Comparison of ENCODE assay signal across 32 cellular contexts in the genomic region with DNA sequence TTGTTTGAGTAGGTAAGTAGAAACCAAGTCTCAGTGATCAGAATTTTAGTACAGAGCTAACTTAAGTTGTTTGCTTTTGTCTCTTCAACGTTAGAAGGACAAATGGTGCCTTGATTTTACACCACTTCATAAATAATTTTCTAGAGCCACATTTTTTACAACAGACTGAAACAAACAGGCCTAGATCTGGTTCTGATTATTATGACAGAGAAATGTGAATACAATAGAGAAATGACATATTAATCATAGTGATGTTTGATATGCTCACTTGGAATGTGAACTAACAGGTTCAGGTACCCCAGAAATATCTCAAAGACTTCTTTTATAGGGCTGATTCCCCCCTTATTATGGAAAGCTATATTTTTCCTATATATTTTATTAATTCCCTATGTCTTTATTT.
"Had no signal": no experiment of that assay in that cellular context is flagged by ENCODE, and none has a peak within 500 bp of the region (broad histone marks: within the 10 kb centered on the region; RNA-seq: fewer than 3 reads in every experiment).

No MANE protein-coding gene starts in this region.

- H3K27ac ChIP-seq: ascending aorta, breast epithelium, coronary artery, dorsolateral prefrontal cortex, esophagus squamous epithelium had no signal

- DNase-seq: activated CD4-positive, alpha-beta memory T cell treated with anti-CD3 and anti-CD28 coated beads, Interleukin-2, amount 10 ng/mL, durations not matched to agents 7 days and 5 days; activated CD4-positive, alpha-beta T cell treated with anti-CD3 and anti-CD28 coated beads for 1 hour; activated CD4-positive, alpha-beta T cell treated with anti-CD3 and anti-CD28 coated beads for 4 hours; activated CD4-positive, alpha-beta T cell treated with anti-CD3 and anti-CD28 coated beads, Interleukin-2, amount 10 ng/mL, durations not matched to agents 7 days and 5 days; activated CD4-positive, alpha-beta T cell treated with anti-CD3 and anti-CD28 coated beads, Interleukin-2, amount 50 U/mL, for 4 hours; activated CD8-positive, alpha-beta memory T cell treated with anti-CD3 and anti-CD28 coated beads, Interleukin-2, amount 50 U/mL, for 48 hours; activated gamma-delta T cell; activated naive CD4-positive, alpha-beta T cell; activated naive CD4-positive, alpha-beta T cell treated with anti-CD3 and anti-CD28 coated beads, Interleukin-2, amount 10 ng/mL, durations not matched to agents 7 days and 5 days; activated naive CD8-positive, alpha-beta T cell treated with anti-CD3 and anti-CD28 coated beads, Interleukin-2, amount 10 ng/mL, durations not matched to agents 7 days and 5 days; activated T-cell treated with anti-CD3 and anti-CD28 coated beads for 4 hours; activated T-cell treated with anti-CD3 and anti-CD28 coated beads, Interleukin-2, amount 50 U/mL, for 24 hours; activated T-cell treated with anti-CD3 and anti-CD28 coated beads, Interleukin-2, amount 50 U/mL, for 72 hours; dorsolateral prefrontal cortex; effector memory CD4-positive, alpha-beta T cell; endodermal cell; esophagus squamous epithelium; head of caudate nucleus; SW 1271; T-helper 1 cell; T-helper 17 cell; T1000 had no signal

- H3K27me3 Mint-ChIP-seq: activated CD4-positive, alpha-beta memory T cell treated with anti-CD3 and anti-CD28 coated beads, Interleukin-2, amount 10 ng/mL, durations not matched to agents 7 days and 5 days; activated CD4-positive, alpha-beta T cell treated with anti-CD3 and anti-CD28 coated beads, Interleukin-2, amount 10 ng/mL, durations not matched to agents 7 days and 5 days; activated naive CD4-positive, alpha-beta T cell treated with anti-CD3 and anti-CD28 coated beads, Interleukin-2, amount 10 ng/mL, durations not matched to agents 7 days and 5 days; activated naive CD8-positive, alpha-beta T cell treated with anti-CD3 and anti-CD28 coated beads, Interleukin-2, amount 10 ng/mL, durations not matched to agents 7 days and 5 days; activated T-cell treated with anti-CD3 and anti-CD28 coated beads, Interleukin-2, amount 50 U/mL, for 24 hours; brain; central memory CD8-positive, alpha-beta T cell; T-helper 17 cell had no signal

- H3K36me3 Mint-ChIP-seq: activated naive CD4-positive, alpha-beta T cell treated with anti-CD3 and anti-CD28 coated beads, Interleukin-2, amount 10 ng/mL, durations not matched to agents 7 days and 5 days; activated naive CD4-positive, alpha-beta T cell treated with anti-CD3 and anti-CD28 coated beads, Interleukin-2, amount 50 U/mL, for 72 hours; activated naive CD8-positive, alpha-beta T cell treated with anti-CD3 and anti-CD28 coated beads, Interleukin-2, amount 10 ng/mL, durations not matched to agents 7 days and 5 days; brain had no signal

- FAIRE-seq: frontal cortex had no signal

- H3K27me3 ChIP-seq: ascending aorta, breast epithelium, dorsolateral prefrontal cortex, esophagus squamous epithelium had no signal

- H3K4me1 Mint-ChIP-seq: activated CD4-positive, alpha-beta memory T cell treated with anti-CD3 and anti-CD28 coated beads, Interleukin-2, amount 10 ng/mL, durations not matched to agents 7 days and 5 days; activated CD4-positive, alpha-beta T cell treated with anti-CD3 and anti-CD28 coated beads, Interleukin-2, amount 10 ng/mL, durations not matched to agents 7 days and 5 days; activated naive CD4-positive, alpha-beta T cell treated with anti-CD3 and anti-CD28 coated beads, Interleukin-2, amount 10 ng/mL, durations not matched to agents 7 days and 5 days; activated naive CD8-positive, alpha-beta T cell treated with anti-CD3 and anti-CD28 coated beads, Interleukin-2, amount 10 ng/mL, durations not matched to agents 7 days and 5 days; brain; central memory CD8-positive, alpha-beta T cell; T-helper 17 cell had no signal

- H3K36me3 ChIP-seq: ascending aorta, breast epithelium, esophagus squamous epithelium had no signal

- H3K27ac Mint-ChIP-seq: activated CD4-positive, alpha-beta memory T cell treated with anti-CD3 and anti-CD28 coated beads, Interleukin-2, amount 10 ng/mL, durations not matched to agents 7 days and 5 days; activated CD4-positive, alpha-beta T cell treated with anti-CD3 and anti-CD28 coated beads, Interleukin-2, amount 10 ng/mL, durations not matched to agents 7 days and 5 days; activated naive CD4-positive, alpha-beta T cell treated with anti-CD3 and anti-CD28 coated beads, Interleukin-2, amount 10 ng/mL, durations not matched to agents 7 days and 5 days; activated naive CD4-positive, alpha-beta T cell treated with anti-CD3 and anti-CD28 coated beads, Interleukin-2, amount 50 U/mL, for 72 hours; activated naive CD8-positive, alpha-beta T cell treated with anti-CD3 and anti-CD28 coated beads, Interleukin-2, amount 10 ng/mL, durations not matched to agents 7 days and 5 days; activated T-cell treated with anti-CD3 and anti-CD28 coated beads, Interleukin-2, amount 50 U/mL, for 24 hours; activated T-cell treated with anti-CD3 and anti-CD28 coated beads, Interleukin-2, amount 50 U/mL, for 72 hours; brain; dendritic cell treated with granulocyte-macrophage colony-stimulating factor and Interleukin-4, amounts not matched to agents 40 ng/mL and 50 ng/mL, for 4 days; endodermal cell; T-helper 17 cell; T-helper 2 cell treated with Interferon-gamma antibody and Interleukin-4, amounts not matched to agents 5 μg/mL and 100 μg/mL, for 36 hours; WTC11 had no signal

- ATAC-seq: activated naive CD4-positive, alpha-beta T cell treated with anti-CD3 and anti-CD28 coated beads, Interleukin-2, amount 50 U/mL, for 72 hours; activated T-cell treated with anti-CD3 and anti-CD28 coated beads, Interleukin-2, amount 50 U/mL, for 72 hours; T-helper 17 cell; WTC11 had no signal

- H3K4me3 ChIP-seq: ascending aorta, breast epithelium, coronary artery, dorsolateral prefrontal cortex, esophagus squamous epithelium had no signal

- H3K4me3 Mint-ChIP-seq: activated CD4-positive, alpha-beta memory T cell treated with anti-CD3 and anti-CD28 coated beads, Interleukin-2, amount 10 ng/mL, durations not matched to agents 7 days and 5 days; activated CD4-positive, alpha-beta T cell treated with anti-CD3 and anti-CD28 coated beads, Interleukin-2, amount 10 ng/mL, durations not matched to agents 7 days and 5 days; activated naive CD4-positive, alpha-beta T cell treated with anti-CD3 and anti-CD28 coated beads, Interleukin-2, amount 10 ng/mL, durations not matched to agents 7 days and 5 days; activated naive CD8-positive, alpha-beta T cell treated with anti-CD3 and anti-CD28 coated beads, Interleukin-2, amount 10 ng/mL, durations not matched to agents 7 days and 5 days; activated T-cell treated with anti-CD3 and anti-CD28 coated beads, Interleukin-2, amount 50 U/mL, for 24 hours; activated T-cell treated with anti-CD3 and anti-CD28 coated beads, Interleukin-2, amount 50 U/mL, for 72 hours; brain; central memory CD8-positive, alpha-beta T cell; dendritic cell treated with granulocyte-macrophage colony-stimulating factor and Interleukin-4, amounts not matched to agents 40 ng/mL and 50 ng/mL, for 4 days; endodermal cell; T-helper 17 cell; T-helper 2 cell treated with Interferon-gamma antibody and Interleukin-4, amounts not matched to agents 5 μg/mL and 100 μg/mL, for 36 hours; WTC11 had no signal

- H3K9me3 ChIP-seq: ascending aorta, breast epithelium, esophagus squamous epithelium had no signal

- H3K4me1 ChIP-seq: ascending aorta, breast epithelium, esophagus squamous epithelium had no signal
